In the genomic region with DNA sequence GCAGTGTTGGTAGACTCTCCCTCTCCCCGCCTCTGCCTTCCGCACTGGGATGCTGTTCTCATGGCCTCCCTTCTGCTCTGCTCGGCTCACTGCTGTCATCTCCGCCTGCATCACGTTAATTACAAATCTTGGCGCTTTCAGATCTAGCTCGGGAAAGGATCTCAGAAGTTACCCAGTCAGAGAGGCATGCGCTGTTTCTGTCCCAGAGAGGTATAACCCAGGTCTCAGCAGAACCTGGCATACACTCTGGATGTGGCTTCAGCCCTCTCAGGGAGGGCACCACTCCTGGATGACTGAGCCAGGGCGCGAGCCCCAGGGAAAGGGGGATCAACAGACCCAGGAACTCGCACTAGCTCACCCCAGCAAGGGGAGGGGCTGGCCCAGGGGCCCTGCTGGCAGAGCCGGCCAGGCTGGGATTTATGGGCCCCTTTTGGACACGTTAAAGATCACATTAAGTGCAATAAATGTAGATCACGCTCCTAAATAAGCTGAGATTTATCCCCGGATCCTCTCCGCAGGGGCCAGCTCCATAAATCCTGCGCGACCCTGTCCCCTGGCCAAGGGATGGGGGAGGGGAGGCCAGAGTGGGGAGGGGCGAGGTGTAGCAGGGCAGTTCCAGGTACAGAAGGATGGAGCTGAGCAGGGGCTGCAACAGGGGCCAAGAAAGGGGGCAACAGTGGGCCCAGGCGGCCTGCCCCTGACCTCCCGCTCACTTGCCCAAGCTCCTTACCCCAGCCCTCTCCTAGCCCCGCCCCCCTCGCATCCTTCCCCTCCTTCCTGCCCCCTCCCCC, we compare ENCODE assay signal across 21 cellular contexts.
A peak's percentile ranks its signal among the peaks of the same experiment; 100 is the strongest.
DNase-seq lines count a peak whose midpoint lies in the region; ATAC-seq and TF ChIP-seq lines count a peak whose summit lies in the region.
"Had no signal": no experiment of that assay in that cellular context is flagged by ENCODE, and none has a peak within 500 bp of the region (broad histone marks: within the 10 kb centered on the region; RNA-seq: fewer than 3 reads in every experiment).

No MANE protein-coding gene starts in this region.

- no peaks in the 10 kb centered on the region for H3K36me3 ChIP-seq in iPS-18a (ENCODE audit: control insufficient read depth, low read depth, low read length)
- H3K36me3 ChIP-seq: ascending aorta, thyroid gland had no signal

- no peaks in the 10 kb centered on the region for H3K9me3 ChIP-seq in iPS-18a (ENCODE audit: control insufficient read depth, low read depth, low read length)
- H3K9me3 ChIP-seq: ascending aorta, thyroid gland had no signal

- H3K27me3 Mint-ChIP-seq in progenitor cell of endocrine pancreas: peaks cover 56% of the 10 kb centered on the region

- no peaks in the 10 kb centered on the region for H3K9me3 Mint-ChIP-seq in progenitor cell of endocrine pancreas (ENCODE audit: low read depth)
- H3K9me3 Mint-ChIP-seq: activated CD4-positive, alpha-beta T cell treated with anti-CD3 and anti-CD28 coated beads, Interleukin-2, amount 10 ng/mL, durations not matched to agents 24 days and 14 days; activated naive CD4-positive, alpha-beta T cell treated with anti-CD3 and anti-CD28 coated beads for 36 hours had no signal

- H3K4me1 Mint-ChIP-seq in progenitor cell of endocrine pancreas (ENCODE audit: low read depth): peaks cover 30% of the 10 kb centered on the region
- H3K4me1 Mint-ChIP-seq: activated CD4-positive, alpha-beta T cell treated with anti-CD3 and anti-CD28 coated beads, Interleukin-2, amount 10 ng/mL, durations not matched to agents 24 days and 14 days; CD14-positive monocyte had no signal

- no peak overlapping the region for H3K4me3 Mint-ChIP-seq in progenitor cell of endocrine pancreas (ENCODE audit: low read depth)
- H3K4me3 Mint-ChIP-seq: activated CD4-positive, alpha-beta T cell treated with anti-CD3 and anti-CD28 coated beads, Interleukin-2, amount 10 ng/mL, durations not matched to agents 24 days and 14 days; activated naive CD4-positive, alpha-beta T cell treated with anti-CD3 and anti-CD28 coated beads for 36 hours had no signal

- H3K27me3 ChIP-seq in iPS-18a (ENCODE audit: control insufficient read depth, insufficient read depth, low read length): peaks cover 4% of the 10 kb centered on the region
- H3K27me3 ChIP-seq: thyroid gland had no signal

- peaks cover 9% of the 10 kb centered on the region for H3K4me1 ChIP-seq in iPS-18a (ENCODE audit: control insufficient read depth, low read depth, low read length)
- H3K4me1 ChIP-seq: ascending aorta, parathyroid adenoma had no signal

- H3K36me3 Mint-ChIP-seq in progenitor cell of endocrine pancreas (ENCODE audit: insufficient read depth): no peaks in the 10 kb centered on the region
- H3K36me3 Mint-ChIP-seq: CD14-positive monocyte had no signal

- no peak for TF ChIP-seq CTCF in progenitor cell of endocrine pancreas (IDR thresholded peaks at IDR 0.05; ENCODE audit: unreplicated experiment)

- no peak overlapping the region for H3K27ac Mint-ChIP-seq in progenitor cell of endocrine pancreas
- H3K27ac Mint-ChIP-seq: activated CD4-positive, alpha-beta T cell treated with anti-CD3 and anti-CD28 coated beads, Interleukin-2, amount 10 ng/mL, durations not matched to agents 24 days and 14 days; activated naive CD4-positive, alpha-beta T cell treated with anti-CD3 and anti-CD28 coated beads for 36 hours; CD14-positive monocyte had no signal

- H3K4me3 ChIP-seq in iPS-18a (ENCODE audit: low read length): peak overlapping the region; percentile 33
- H3K4me3 ChIP-seq: ascending aorta, GM23248, thyroid gland had no signal

- DNase-seq in NCI-H1417 (lab: John Stamatoyannopoulos, UW) (peak in 2 of 3 experiments; percentile 77 to 86), NCI-H1417 treated with DMSO at 0.1 percent for 48 hours (lab: John Stamatoyannopoulos, UW) (no peak), NCI-H69 (lab: John Stamatoyannopoulos, UW) (peak; percentile 77), retina (peak; percentile 72), progenitor cell of endocrine pancreas (ENCODE audit: low spot score, unreplicated experiment) (no peak)
- DNase-seq in stimulated activated naive CD8-positive, alpha-beta T cell treated with anti-CD3 and anti-CD28 coated beads, Interleukin-15, Interleukin-2, amounts not matched to agents 100 U/mL and 50 U/mL, for 24 hours: no peak
- DNase-seq: 8988T; activated CD4-positive, alpha-beta T cell treated with anti-CD3 and anti-CD28 coated beads, Interleukin-2, amount 10 ng/mL, durations not matched to agents 24 days and 14 days; activated naive CD4-positive, alpha-beta T cell treated with anti-CD3 and anti-CD28 coated beads for 36 hours; DMS153; GM23248; NCI-H446 treated with DMSO at 0.1 percent for 48 hours; small intestine; T-helper 9 cell; thyroid gland had no signal

- no peak overlapping the region for H3K27ac ChIP-seq in iPS-18a (ENCODE audit: low read length)
- H3K27ac ChIP-seq: ascending aorta, GM23248, parathyroid adenoma, thyroid gland had no signal

- H3K9ac ChIP-seq in iPS-18a (ENCODE audit: low read length): no peak overlapping the region
- H3K9ac ChIP-seq: GM23248, parathyroid adenoma had no signal

- no peak for ATAC-seq in HG02678 (IDR thresholded peaks at IDR 0.05; ENCODE audit: unreplicated experiment)
- ATAC-seq in stimulated activated naive CD8-positive, alpha-beta T cell treated with anti-CD3 and anti-CD28 coated beads, Interleukin-15, Interleukin-2, amounts not matched to agents 100 U/mL and 50 U/mL, for 24 hours: no peak
- ATAC-seq: left lobe of liver had no signal

Comparison
In these comparisons a context has a peak if more than half of its experiments do, and no peak if none do; other contexts are left out.
1. DNase-seq: peak in NCI-H1417 (2 of 3), NCI-H69 (single experiment) and retina (single experiment); none in NCI-H1417 treated with DMSO at 0.1 percent for 48 hours (single experiment), progenitor cell of endocrine pancreas (single experiment) and stimulated activated naive CD8-positive, alpha-beta T cell treated with anti-CD3 and anti-CD28 coated beads, Interleukin-15, Interleukin-2, amounts not matched to agents 100 U/mL and 50 U/mL, for 24 hours (single experiment).